Comparison of ENCODE assay signal across 15 cellular contexts in the genomic region with DNA sequence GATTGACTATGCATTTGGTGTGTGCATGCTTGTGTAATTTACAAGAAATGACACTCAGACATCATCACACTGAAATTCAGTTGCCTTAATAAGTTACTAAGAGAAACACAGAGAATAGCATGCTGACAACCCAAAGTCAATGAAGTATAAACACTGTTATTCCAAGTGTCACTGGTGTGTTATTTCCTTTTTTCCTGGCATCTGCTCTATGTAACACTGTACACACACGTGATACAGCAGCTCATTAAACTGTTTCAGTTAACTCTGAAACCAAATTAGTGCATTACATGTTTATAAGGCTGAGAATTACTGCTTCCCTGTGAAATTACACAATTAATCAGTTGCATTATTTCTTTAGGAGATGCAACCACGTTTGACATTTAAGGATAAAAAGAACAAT.
"Had no signal": no experiment of that assay in that cellular context is flagged by ENCODE, and none has a peak within 500 bp of the region (broad histone marks: within the 10 kb centered on the region; RNA-seq: fewer than 3 reads in every experiment).

No MANE protein-coding gene starts in this region.

- DNase-seq: activated B cell treated with CpG ODN at 0.5 μM for 24 hours; activated CD4-positive, alpha-beta T cell treated with anti-CD3 and anti-CD28 coated beads, Interleukin-2, amount 10 ng/mL, durations not matched to agents 7 days and 5 days; activated CD8-positive, alpha-beta memory T cell treated with anti-CD3 and anti-CD28 coated beads, Interleukin-2, amount 50 U/mL, for 48 hours; activated gamma-delta T cell treated with Interleukin-2 at 50 U/mL for 16 hours; cortex of kidney; effector memory CD4-positive, alpha-beta T cell; occipital lobe; right cardiac atrium; T-helper 2 cell had no signal

- H3K36me3 ChIP-seq: gastroesophageal sphincter, suprapubic skin had no signal

- H3K27me3 ChIP-seq: gastroesophageal sphincter, suprapubic skin had no signal

- ATAC-seq: gastroesophageal sphincter; natural killer cell treated with Interleukin-12 subunit alpha and Interleukin-12 subunit beta and Interleukin-15 and Interleukin-18, amount 100 ng/mL, for 72 hours; right cardiac atrium had no signal

- H3K4me3 ChIP-seq: gastroesophageal sphincter, skin epidermis, suprapubic skin had no signal

- FAIRE-seq: keratinocyte had no signal

- H3K9me3 ChIP-seq: gastroesophageal sphincter, suprapubic skin had no signal

- H3K4me1 ChIP-seq: gastroesophageal sphincter, suprapubic skin had no signal

- H3K27ac ChIP-seq: epithelial cell of prostate, gastroesophageal sphincter, skin epidermis, suprapubic skin had no signal
